1 cellular context compared by ENCODE assay signal in the genomic region with DNA sequence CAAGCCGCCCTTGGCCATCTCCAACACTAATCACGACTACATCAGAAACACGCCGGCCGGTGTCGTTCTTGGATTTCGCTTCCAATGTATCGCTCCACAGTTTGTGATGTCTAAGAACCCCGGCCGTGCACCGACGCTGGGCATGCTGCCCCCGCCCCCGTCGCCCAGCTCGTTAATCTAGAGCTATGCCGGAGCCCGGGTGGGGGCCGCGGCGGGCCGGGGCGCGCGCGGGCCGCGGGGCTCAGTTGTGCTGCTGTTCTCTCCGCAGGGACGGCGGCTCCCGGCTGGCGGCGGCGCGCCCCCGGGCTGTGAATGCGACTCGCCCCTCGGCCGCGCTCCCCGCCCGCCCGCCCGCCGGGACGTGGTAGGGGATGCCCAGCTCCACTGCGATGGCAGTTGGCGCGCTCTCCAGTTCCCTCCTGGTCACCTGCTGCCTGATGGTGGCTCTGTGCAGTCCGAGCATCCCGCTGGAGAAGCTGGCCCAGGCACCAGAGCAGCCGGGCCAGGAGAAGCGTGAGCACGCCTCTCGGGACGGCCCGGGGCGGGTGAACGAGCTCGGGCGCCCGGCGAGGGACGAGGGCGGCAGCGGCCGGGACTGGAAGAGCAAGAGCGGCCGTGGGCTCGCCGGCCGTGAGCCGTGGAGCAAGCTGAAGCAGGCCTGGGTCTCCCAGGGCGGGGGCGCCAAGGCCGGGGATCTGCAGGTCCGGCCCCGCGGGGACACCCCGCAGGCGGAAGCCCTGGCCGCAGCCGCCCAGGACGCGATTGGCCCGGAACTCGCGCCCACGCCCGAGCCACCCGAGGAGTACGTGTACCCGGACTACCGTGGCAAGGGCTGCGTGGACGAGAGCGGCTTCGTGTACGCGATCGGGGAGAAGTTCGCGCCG.
TF ChIP-seq lines count a peak whose summit lies in the region.

No MANE protein-coding gene starts in this region.

TF ChIP-seq in GM23338, 12 proteins besides CTCF, POLR2A, EP300 and RAD21 (continued from another document):
- TF ChIP-seq STAT1 (IDR thresholded peaks at IDR 0.05; ENCODE audit: unreplicated experiment) = no peak
TF ChIP-seq in GM23338: peak in this region for 2.
